In the genomic region with DNA sequence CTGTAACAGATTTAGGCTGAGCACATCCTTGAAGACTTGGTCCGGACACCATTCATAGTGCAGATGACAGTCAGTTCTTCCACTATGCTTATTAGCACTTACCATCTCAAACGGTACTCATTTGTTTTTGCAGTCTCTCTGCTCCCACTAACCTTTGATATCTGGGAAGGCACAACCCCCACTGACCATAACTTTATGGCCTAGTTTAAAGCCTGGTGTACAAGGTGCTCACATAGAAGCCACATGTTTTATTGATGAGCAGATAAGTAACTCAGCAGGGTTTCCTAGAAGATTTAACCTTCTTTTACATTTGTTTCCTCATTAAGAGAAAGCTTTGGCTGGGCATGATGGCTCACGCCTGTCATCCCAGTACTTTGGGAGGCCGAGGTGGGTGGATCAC, we compare ENCODE assay signal across 27 cellular contexts.
"Had no signal": no experiment of that assay in that cellular context is flagged by ENCODE, and none has a peak within 500 bp of the region (broad histone marks: within the 10 kb centered on the region; RNA-seq: fewer than 3 reads in every experiment).

No MANE protein-coding gene starts in this region.

- H3K4me3 ChIP-seq: adrenal gland, body of pancreas, coronary artery, dorsolateral prefrontal cortex had no signal

- H3K4me1 Mint-ChIP-seq: activated CD4-positive, alpha-beta T cell treated with anti-CD3 and anti-CD28 coated beads for 36 hours; activated CD4-positive, alpha-beta T cell treated with anti-CD3 and anti-CD28 coated beads, Interleukin-2, amount 10 ng/mL, durations not matched to agents 24 days and 14 days; activated CD8-positive, alpha-beta memory T cell treated with anti-CD3 and anti-CD28 coated beads, Interleukin-2, amount 10 ng/mL, durations not matched to agents 7 days and 5 days; activated naive CD4-positive, alpha-beta T cell treated with anti-CD3 and anti-CD28 coated beads, Interleukin-2, amount 50 U/mL, for 24 hours; activated naive CD8-positive, alpha-beta T cell treated with anti-CD3 and anti-CD28 coated beads for 36 hours; activated naive CD8-positive, alpha-beta T cell treated with anti-CD3 and anti-CD28 coated beads, Interleukin-2, amount 50 U/mL, for 24 hours; activated T-helper 17 cell treated with anti-CD3 and anti-CD28 coated beads, Interleukin-2, amount 50 U/mL, for 72 hours had no signal

- ATAC-seq: activated CD4-positive, alpha-beta T cell treated with anti-CD3 and anti-CD28 coated beads for 36 hours; activated CD8-positive, alpha-beta memory T cell treated with anti-CD3 and anti-CD28 coated beads, Interleukin-2, amount 10 ng/mL, durations not matched to agents 7 days and 5 days; activated CD8-positive, alpha-beta T cell treated with anti-CD3 and anti-CD28 coated beads, Interleukin-2, amount 10 ng/mL, durations not matched to agents 7 days and 5 days; activated naive CD8-positive, alpha-beta T cell treated with anti-CD3 and anti-CD28 coated beads, Interleukin-2, amount 50 U/mL, for 24 hours; activated T-cell treated with anti-CD3 and anti-CD28 coated beads, Interleukin-2, amount 50 U/mL, for 4 hours; activated T-helper 17 cell treated with anti-CD3 and anti-CD28 coated beads, Interleukin-2, amount 50 U/mL, for 72 hours; body of pancreas; esophagus mucosa had no signal

- H3K27ac Mint-ChIP-seq: activated CD4-positive, alpha-beta memory T cell treated with anti-CD3 and anti-CD28 coated beads for 36 hours; activated CD4-positive, alpha-beta T cell treated with anti-CD3 and anti-CD28 coated beads for 36 hours; activated CD4-positive, alpha-beta T cell treated with anti-CD3 and anti-CD28 coated beads, Interleukin-2, amount 10 ng/mL, durations not matched to agents 24 days and 14 days; activated CD8-positive, alpha-beta memory T cell treated with anti-CD3 and anti-CD28 coated beads, Interleukin-2, amount 10 ng/mL, durations not matched to agents 7 days and 5 days; activated CD8-positive, alpha-beta T cell treated with anti-CD3 and anti-CD28 coated beads, Interleukin-2, amount 10 ng/mL, durations not matched to agents 7 days and 5 days; activated naive CD4-positive, alpha-beta T cell treated with anti-CD3 and anti-CD28 coated beads for 36 hours; activated naive CD4-positive, alpha-beta T cell treated with anti-CD3 and anti-CD28 coated beads, Interleukin-2, amount 50 U/mL, for 24 hours; activated naive CD8-positive, alpha-beta T cell treated with anti-CD3 and anti-CD28 coated beads for 36 hours; activated naive CD8-positive, alpha-beta T cell treated with anti-CD3 and anti-CD28 coated beads, Interleukin-2, amount 50 U/mL, for 24 hours; activated T-helper 17 cell treated with anti-CD3 and anti-CD28 coated beads, Interleukin-2, amount 50 U/mL, for 72 hours; dendritic cell treated with granulocyte-macrophage colony-stimulating factor and Interleukin-4, amounts not matched to agents 40 ng/mL and 50 ng/mL, for 4 days; endodermal cell had no signal

- H3K36me3 ChIP-seq: adrenal gland had no signal

- H3K27ac ChIP-seq: adrenal gland, body of pancreas, coronary artery, dorsolateral prefrontal cortex had no signal

- H3K9me3 Mint-ChIP-seq: activated CD4-positive, alpha-beta memory T cell treated with anti-CD3 and anti-CD28 coated beads for 36 hours; activated CD4-positive, alpha-beta T cell treated with anti-CD3 and anti-CD28 coated beads, Interleukin-2, amount 10 ng/mL, durations not matched to agents 24 days and 14 days; activated naive CD4-positive, alpha-beta T cell treated with anti-CD3 and anti-CD28 coated beads for 36 hours; activated naive CD4-positive, alpha-beta T cell treated with anti-CD3 and anti-CD28 coated beads, Interleukin-2, amount 50 U/mL, for 24 hours; activated naive CD8-positive, alpha-beta T cell treated with anti-CD3 and anti-CD28 coated beads for 36 hours; activated naive CD8-positive, alpha-beta T cell treated with anti-CD3 and anti-CD28 coated beads, Interleukin-2, amount 50 U/mL, for 24 hours; activated T-cell treated with anti-CD3 and anti-CD28 coated beads, Interleukin-2, amount 50 U/mL, for 4 hours; activated T-helper 17 cell treated with anti-CD3 and anti-CD28 coated beads, Interleukin-2, amount 50 U/mL, for 72 hours; dendritic cell treated with granulocyte-macrophage colony-stimulating factor and Interleukin-4, amounts not matched to agents 40 ng/mL and 50 ng/mL, for 4 days; endodermal cell had no signal

- H3K9me3 ChIP-seq: adrenal gland, body of pancreas had no signal

- DNase-seq: activated CD4-positive, alpha-beta memory T cell treated with anti-CD3 and anti-CD28 coated beads for 36 hours; activated CD4-positive, alpha-beta T cell treated with anti-CD3 and anti-CD28 coated beads for 36 hours; activated CD4-positive, alpha-beta T cell treated with anti-CD3 and anti-CD28 coated beads, Interleukin-2, amount 10 ng/mL, durations not matched to agents 24 days and 14 days; activated CD4-positive, CD25-positive, alpha-beta regulatory T cell; activated CD4-positive, CD25-positive, alpha-beta regulatory T cell treated with anti-CD3 and anti-CD28 coated beads, Interleukin-2, amount 50 U/mL, for 72 hours; activated CD8-positive, alpha-beta memory T cell treated with anti-CD3 and anti-CD28 coated beads, Interleukin-2, amount 10 ng/mL, durations not matched to agents 7 days and 5 days; activated CD8-positive, alpha-beta T cell treated with anti-CD3 and anti-CD28 coated beads, Interleukin-2, amount 10 ng/mL, durations not matched to agents 7 days and 5 days; activated effector memory CD4-positive, alpha-beta T cell treated with Interleukin-2 at 50 U/mL for 16 hours; activated naive CD4-positive, alpha-beta T cell treated with anti-CD3 and anti-CD28 coated beads for 36 hours; activated naive CD8-positive, alpha-beta T cell treated with anti-CD3 and anti-CD28 coated beads for 36 hours; activated naive CD8-positive, alpha-beta T cell treated with anti-CD3 and anti-CD28 coated beads, Interleukin-2, amount 50 U/mL, for 24 hours; activated T-cell treated with anti-CD3 and anti-CD28 coated beads, Interleukin-2, amount 50 U/mL, for 4 hours; adrenal gland; amygdala; aorta; body of pancreas; caudate nucleus; dorsolateral prefrontal cortex; effector memory CD4-positive, alpha-beta T cell; endodermal cell; foreskin fibroblast; T-helper 2 cell had no signal

- H3K4me3 Mint-ChIP-seq: activated CD4-positive, alpha-beta memory T cell treated with anti-CD3 and anti-CD28 coated beads for 36 hours; activated CD4-positive, alpha-beta T cell treated with anti-CD3 and anti-CD28 coated beads for 36 hours; activated CD4-positive, alpha-beta T cell treated with anti-CD3 and anti-CD28 coated beads, Interleukin-2, amount 10 ng/mL, durations not matched to agents 24 days and 14 days; activated CD8-positive, alpha-beta memory T cell treated with anti-CD3 and anti-CD28 coated beads, Interleukin-2, amount 10 ng/mL, durations not matched to agents 7 days and 5 days; activated CD8-positive, alpha-beta T cell treated with anti-CD3 and anti-CD28 coated beads, Interleukin-2, amount 10 ng/mL, durations not matched to agents 7 days and 5 days; activated naive CD4-positive, alpha-beta T cell treated with anti-CD3 and anti-CD28 coated beads for 36 hours; activated naive CD4-positive, alpha-beta T cell treated with anti-CD3 and anti-CD28 coated beads, Interleukin-2, amount 50 U/mL, for 24 hours; activated naive CD8-positive, alpha-beta T cell treated with anti-CD3 and anti-CD28 coated beads for 36 hours; activated naive CD8-positive, alpha-beta T cell treated with anti-CD3 and anti-CD28 coated beads, Interleukin-2, amount 50 U/mL, for 24 hours; activated T-cell treated with anti-CD3 and anti-CD28 coated beads, Interleukin-2, amount 50 U/mL, for 4 hours; activated T-helper 17 cell treated with anti-CD3 and anti-CD28 coated beads, Interleukin-2, amount 50 U/mL, for 72 hours; dendritic cell treated with granulocyte-macrophage colony-stimulating factor and Interleukin-4, amounts not matched to agents 40 ng/mL and 50 ng/mL, for 4 days; endodermal cell had no signal

- H3K4me1 ChIP-seq: adrenal gland, body of pancreas had no signal

- H3K36me3 Mint-ChIP-seq: activated CD4-positive, alpha-beta memory T cell treated with anti-CD3 and anti-CD28 coated beads for 36 hours; activated CD8-positive, alpha-beta memory T cell treated with anti-CD3 and anti-CD28 coated beads, Interleukin-2, amount 10 ng/mL, durations not matched to agents 7 days and 5 days; activated naive CD4-positive, alpha-beta T cell treated with anti-CD3 and anti-CD28 coated beads, Interleukin-2, amount 50 U/mL, for 24 hours; activated naive CD8-positive, alpha-beta T cell treated with anti-CD3 and anti-CD28 coated beads for 36 hours had no signal

- H3K27me3 Mint-ChIP-seq: dendritic cell treated with granulocyte-macrophage colony-stimulating factor and Interleukin-4, amounts not matched to agents 40 ng/mL and 50 ng/mL, for 4 days had no signal

- H3K27me3 ChIP-seq: adrenal gland, body of pancreas, dorsolateral prefrontal cortex had no signal
